Comparison of ENCODE assay signal across 19 cellular contexts in the genomic region with DNA sequence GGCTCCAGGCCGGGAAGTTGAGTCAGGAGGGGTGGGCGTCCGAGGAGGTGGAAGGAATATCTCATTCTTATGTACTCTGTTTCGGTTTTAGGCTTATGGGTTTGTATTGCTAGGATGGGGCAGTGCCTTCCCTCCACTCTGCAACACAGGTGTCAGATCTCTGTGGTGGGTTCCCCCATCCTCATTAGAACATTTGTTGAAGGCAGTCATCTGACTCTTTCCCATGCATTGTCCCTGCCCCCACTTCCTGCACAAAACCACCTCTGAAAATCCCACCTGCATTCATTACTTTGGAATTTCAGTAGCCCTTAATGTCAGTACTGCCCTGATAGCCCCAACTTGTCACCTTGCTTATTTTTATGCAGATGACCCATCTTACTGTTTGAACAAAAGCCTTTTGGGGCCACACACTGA. TPM values are rescaled to one million over a fixed set of nuclear protein-coding genes. Genes with fewer than 3 reads are reported as not detected.
DNase-seq lines count a peak whose midpoint lies in the region; ATAC-seq, FAIRE-seq and TF ChIP-seq lines count a peak whose summit lies in the region.
"Had no signal": no experiment of that assay in that cellular context is flagged by ENCODE, and none has a peak within 500 bp of the region (broad histone marks: within the 10 kb centered on the region; RNA-seq: fewer than 3 reads in every experiment).

No MANE protein-coding gene starts in this region.

- ATAC-seq in stimulated activated effector memory CD8-positive, alpha-beta T cell treated with anti-CD3 and anti-CD28 coated beads, Interleukin-12 subunit alpha, Interleukin-12 subunit beta, amount 100 ng/mL, for 72 hours = peak; percentile 61

- H3K9me3 ChIP-seq in iPS DF 6.9 (ENCODE audit: control insufficient read depth, insufficient read depth, low read length) (no peaks in the 10 kb centered on the region; the same call in none of the 2 replicates), hepatocyte (ENCODE audit: low read depth) (peaks cover 6% of the 10 kb centered on the region)
- H3K9me3 ChIP-seq: tibial artery had no signal

- FAIRE-seq in frontal cortex (lab: Jason Lieb, UNC) = no peak

- H3K4me3 Mint-ChIP-seq in stimulated activated effector memory CD8-positive, alpha-beta T cell treated with anti-CD3 and anti-CD28 coated beads, Interleukin-12 subunit alpha, Interleukin-12 subunit beta, amount 100 ng/mL, for 72 hours = peak overlapping the region; percentile 33
- H3K4me3 Mint-ChIP-seq: IgD-negative memory B cell had no signal

- no peaks in the 10 kb centered on the region for H3K9me3 Mint-ChIP-seq in stimulated activated effector memory CD8-positive, alpha-beta T cell treated with anti-CD3 and anti-CD28 coated beads, Interleukin-12 subunit alpha, Interleukin-12 subunit beta, amount 100 ng/mL, for 72 hours

- peaks cover 84% of the 10 kb centered on the region for H3K36me3 Mint-ChIP-seq in stimulated activated effector memory CD8-positive, alpha-beta T cell treated with anti-CD3 and anti-CD28 coated beads, Interleukin-12 subunit alpha, Interleukin-12 subunit beta, amount 100 ng/mL, for 72 hours

- H3K36me3 ChIP-seq in iPS DF 6.9 (ENCODE audit: control insufficient read depth, insufficient read depth, low read length) (peaks cover 10% of the 10 kb centered on the region; the same call in 1 of the 2 replicates), hepatocyte (replicated peaks; ENCODE audit: insufficient read depth, low read depth) (peaks cover 9% of the 10 kb centered on the region)

- peak; percentile 5 for DNase-seq in stimulated activated CD4-positive, alpha-beta T cell treated with anti-CD3 and anti-CD28 coated beads, Interleukin-12 subunit alpha, Interleukin-12 subunit beta, amount 100 ng/mL, for 4 hours
- DNase-seq in stimulated activated CD4-positive, alpha-beta T cell treated with anti-CD3 and anti-CD28 coated beads, Interleukin-4, amount 100 ng/mL, for 4 hours = no peak
- DNase-seq in NCI-H146 (lab: John Stamatoyannopoulos, UW) = peak; percentile 33
- DNase-seq in iPS DF 6.9 (ENCODE audit: low read depth, low spot score) = peak; percentile 41
- peak in 1 of 2 donors; percentile 68 for DNase-seq in stimulated activated effector memory CD8-positive, alpha-beta T cell treated with anti-CD3 and anti-CD28 coated beads, Interleukin-12 subunit alpha, Interleukin-12 subunit beta, amount 100 ng/mL, for 72 hours (ENCODE audit: low spot score in 2 of 2)
- no peak for DNase-seq in frontal cortex (ENCODE audit: low spot score in 2 of 2)
- DNase-seq in NCI-H524 (lab: John Stamatoyannopoulos, UW) = no peak
- DNase-seq in hepatocyte (ENCODE audit: low spot score) = no peak
- DNase-seq: activated CD8-positive, alpha-beta memory T cell treated with anti-CD3 and anti-CD28 coated beads, Interleukin-2, amount 50 U/mL, for 48 hours; Caco-2; glutamatergic neuron; NCI-H187 treated with DMSO at 0.1 percent for 48 hours; NCI-H510A; retina; T-helper 1 cell had no signal

- no peaks in the 10 kb centered on the region for H3K79me2 ChIP-seq in hepatocyte

- TF ChIP-seq CTCF in hepatocyte (IDR thresholded peaks at IDR 0.05; ENCODE audit: poor library complexity) = no peak

- no CpG with 5 or more reads among the region's 4 CpGs for WGBS in iPS DF 6.9 (ENCODE audit: insufficient coverage, insufficient read length)
- 90% methylated on average over 4 of the region's 4 CpGs for WGBS in hepatocyte (ENCODE audit: low lambda C conversion rate, missing lambda C conversion rate)

- no peaks in the 10 kb centered on the region for H4K20me1 ChIP-seq in hepatocyte (ENCODE audit: insufficient read depth, poor library complexity, severe bottlenecking)

- H3K27me3 ChIP-seq in iPS DF 6.9 (ENCODE audit: control insufficient read depth, insufficient read depth, low read length) (no peaks in the 10 kb centered on the region), hepatocyte (no peaks in the 10 kb centered on the region)
- H3K27me3 ChIP-seq: dorsolateral prefrontal cortex, tibial artery had no signal

- no peak overlapping the region for H3K27ac ChIP-seq in iPS DF 6.9 (ENCODE audit: low read length)
- H3K27ac ChIP-seq in hepatocyte = no peak overlapping the region
- H3K27ac ChIP-seq: VCaP had no signal

- no peak overlapping the region for H3K4me3 ChIP-seq in iPS DF 6.9 (ENCODE audit: low read length)
- H3K4me3 ChIP-seq in hepatocyte = no peak overlapping the region
- H3K4me3 ChIP-seq: dorsolateral prefrontal cortex, tibial artery had no signal

- peaks cover 13% of the 10 kb centered on the region; the same call in 1 of the 2 replicates for H3K4me1 ChIP-seq in iPS DF 6.9 (ENCODE audit: control insufficient read depth, insufficient read depth, low read length)
- H3K4me1 ChIP-seq in hepatocyte (ENCODE audit: insufficient read depth) = no peaks in the 10 kb centered on the region
- H3K4me1 ChIP-seq: Caco-2 had no signal

- H2AFZ ChIP-seq in hepatocyte = no peak overlapping the region

- no peak overlapping the region for H3K4me2 ChIP-seq in hepatocyte

- no peaks in the 10 kb centered on the region for H3K9me2 ChIP-seq in hepatocyte (replicated peaks; ENCODE audit: insufficient read depth)

- peak overlapping the region; percentile 49 for H3K27ac Mint-ChIP-seq in stimulated activated effector memory CD8-positive, alpha-beta T cell treated with anti-CD3 and anti-CD28 coated beads, Interleukin-12 subunit alpha, Interleukin-12 subunit beta, amount 100 ng/mL, for 72 hours
- H3K27ac Mint-ChIP-seq: IgD-negative memory B cell had no signal

- peaks cover 47% of the 10 kb centered on the region for H3K4me1 Mint-ChIP-seq in stimulated activated effector memory CD8-positive, alpha-beta T cell treated with anti-CD3 and anti-CD28 coated beads, Interleukin-12 subunit alpha, Interleukin-12 subunit beta, amount 100 ng/mL, for 72 hours
- H3K4me1 Mint-ChIP-seq: IgD-negative memory B cell had no signal

RNA-seq across cellular contexts. Expression of gene GYG1, which starts 29.5 kb away (rescaled TPM):
- 6.9 TPM for total RNA-seq in frontal cortex
- total RNA-seq in hepatocyte = 50.3 and 51.8 TPM in 2 replicates
- 26.2 and 27.5 TPM in 2 replicates for polyA plus RNA-seq in hepatocyte

Comparison
In these comparisons a context has a peak if more than half of its experiments do, and no peak if none do; other contexts are left out.
1. DNase-seq: peak in stimulated activated CD4-positive, alpha-beta T cell treated with anti-CD3 and anti-CD28 coated beads, Interleukin-12 subunit alpha, Interleukin-12 subunit beta, amount 100 ng/mL, for 4 hours (single experiment), NCI-H146 (single experiment) and iPS DF 6.9 (single experiment); none in stimulated activated CD4-positive, alpha-beta T cell treated with anti-CD3 and anti-CD28 coated beads, Interleukin-4, amount 100 ng/mL, for 4 hours (0 of 2), frontal cortex (0 of 2), NCI-H524 (0 of 2) and hepatocyte (single experiment).